ENCODE assay signal across 8 cellular contexts in genomic region chr14:100193417-100194357, GRCh38. TPM values are rescaled to one million over a fixed set of nuclear protein-coding genes. Genes with fewer than 3 reads are reported as not detected.
DNase-seq lines count a peak whose midpoint lies in the region; ATAC-seq and TF ChIP-seq lines count a peak whose summit lies in the region.

No MANE protein-coding gene starts in this region.

- H3K27ac ChIP-seq in SJSA1 = no peak overlapping the region

- peak overlapping the region; percentile 70 for H3K4me3 Mint-ChIP-seq in activated CD4-positive, alpha-beta T cell treated with anti-CD3 and anti-CD28 coated beads for 36 hours
- peak overlapping the region; percentile 73 for H3K4me3 Mint-ChIP-seq in osteocyte (ENCODE audit: unreplicated experiment)

- no peaks in the 10 kb centered on the region for H3K36me3 ChIP-seq in SJSA1

- POLR2A ChIA-PET in activated CD4-positive, alpha-beta T cell treated with anti-CD3 and anti-CD28 coated beads for 36 hours (lab: Charles Lee) = interaction anchor here (0.5 to 2.0 kb wide), 5 partner anchors 21 to 294 kb away, joined by 3 to 6 read pairs (median 4); no protein-coding TSS in a partner anchor

- intact Hi-C loops in activated CD4-positive, alpha-beta T cell treated with anti-CD3 and anti-CD28 coated beads for 36 hours (cut with DNase I, micrococcal nuclease) = loop anchor here (1.0 to 2.0 kb wide), 15 partner anchors 21 to 589 kb away; partner anchors contain the start of genes CCDC85C (in 1 of the 2), CYP46A1 (in 1 of the 2) and WDR25 (in 1 of the 2)

- H3K27me3 Mint-ChIP-seq in activated CD4-positive, alpha-beta T cell treated with anti-CD3 and anti-CD28 coated beads for 36 hours = no peaks in the 10 kb centered on the region
- no peaks in the 10 kb centered on the region for H3K27me3 Mint-ChIP-seq in osteocyte (ENCODE audit: unreplicated experiment)

- TF ChIP-seq CTCF in epithelial cell of esophagus (IDR thresholded peaks at IDR 0.05; ENCODE audit: insufficient read depth, low read depth, low read length, missing control alignments) = no peak
- no peak for TF ChIP-seq CTCF in osteocyte (IDR thresholded peaks at IDR 0.05)

- no peaks in the 10 kb centered on the region for H3K36me3 Mint-ChIP-seq in activated CD4-positive, alpha-beta T cell treated with anti-CD3 and anti-CD28 coated beads for 36 hours (ENCODE audit: low read depth)
- H3K36me3 Mint-ChIP-seq in osteocyte (ENCODE audit: unreplicated experiment) = no peaks in the 10 kb centered on the region

- CTCF ChIA-PET in activated CD4-positive, alpha-beta T cell treated with anti-CD3 and anti-CD28 coated beads for 36 hours (lab: Charles Lee) = interaction anchor here (0.5 to 5.7 kb wide), 57 partner anchors 7 to 754 kb away, joined by 3 to 55 read pairs (median 4); partner anchors contain the start of genes DEGS2 and EVL

- ATAC-seq in activated CD4-positive, alpha-beta T cell treated with anti-CD3 and anti-CD28 coated beads for 36 hours = peak; percentile 7
- no peak for ATAC-seq in GM19035 (IDR thresholded peaks at IDR 0.05; ENCODE audit: unreplicated experiment)
- ATAC-seq in GM18520 (IDR thresholded peaks at IDR 0.05; ENCODE audit: unreplicated experiment) = no peak
- no peak for ATAC-seq in GM19463 (IDR thresholded peaks at IDR 0.05; ENCODE audit: unreplicated experiment)

- H3K27ac Mint-ChIP-seq in activated CD4-positive, alpha-beta T cell treated with anti-CD3 and anti-CD28 coated beads for 36 hours = peak overlapping the region; percentile 92
- peak overlapping the region; percentile 79 for H3K27ac Mint-ChIP-seq in osteocyte (ENCODE audit: unreplicated experiment)

- H3K4me3 ChIP-seq in SJSA1 (peak overlapping the region; percentile 27), epithelial cell of esophagus (ENCODE audit: low read length) (peak overlapping the region; percentile 36)

- no peaks in the 10 kb centered on the region for H3K9me3 ChIP-seq in SJSA1 (replicated peaks)

- peak; percentile 38 for DNase-seq in activated CD4-positive, alpha-beta T cell treated with anti-CD3 and anti-CD28 coated beads for 36 hours
- no peak for DNase-seq in activated CD4-positive, alpha-beta T cell treated with anti-CD3 and anti-CD28 coated beads for 1 hour
- DNase-seq in SJSA1 (ENCODE audit: low read depth in 1 of 2, low spot score in 2 of 2) = no peak
- DNase-seq in epithelial cell of esophagus (ENCODE audit: low read depth) = no peak
- no peak for DNase-seq in osteocyte (ENCODE audit: extremely low spot score, unreplicated experiment)

- H3K4me1 Mint-ChIP-seq in activated CD4-positive, alpha-beta T cell treated with anti-CD3 and anti-CD28 coated beads for 36 hours = peaks cover 13% of the 10 kb centered on the region
- peaks cover 10% of the 10 kb centered on the region for H3K4me1 Mint-ChIP-seq in osteocyte (ENCODE audit: unreplicated experiment)

- no peaks in the 10 kb centered on the region for H3K27me3 ChIP-seq in SJSA1 (replicated peaks)

- peaks cover 14% of the 10 kb centered on the region for H3K4me1 ChIP-seq in SJSA1 (replicated peaks)

- H3K9me3 Mint-ChIP-seq in activated CD4-positive, alpha-beta T cell treated with anti-CD3 and anti-CD28 coated beads for 36 hours (ENCODE audit: low read depth) = no peaks in the 10 kb centered on the region
- H3K9me3 Mint-ChIP-seq in osteocyte (ENCODE audit: unreplicated experiment) = no peaks in the 10 kb centered on the region

RNA-seq across cellular contexts. Expression of gene DEGS2, which starts 34.2 kb away (rescaled TPM):
- total RNA-seq in activated CD4-positive, alpha-beta T cell treated with anti-CD3 and anti-CD28 coated beads for 36 hours = 1 to 10 TPM; 2.6 to 2.8 TPM
- total RNA-seq in SJSA1 (2014; rRNA removed; shearing (Covaris generic)) = not detected in 2 replicates
- 0.19 and 0.21 TPM in 2 replicates for total RNA-seq in osteocyte

RNA-seq across cellular contexts. Expression of gene YY1, which starts 45.3 kb away (rescaled TPM):
- 100 to 1,000 TPM in 1 of 2 experiments, 10 to 100 TPM in 1; 99.7 to 104 TPM for total RNA-seq in activated CD4-positive, alpha-beta T cell treated with anti-CD3 and anti-CD28 coated beads for 36 hours
- 41.1 and 49.0 TPM in 2 replicates for total RNA-seq in SJSA1 (2014; rRNA removed; shearing (Covaris generic))
- total RNA-seq in osteocyte = 70.0 and 77.2 TPM in 2 replicates
